In genomic region chr3:89525597-89525996, GRCh38 we compare ENCODE assay signal across 18 cellular contexts.
"Had no signal": no experiment of that assay in that cellular context is flagged by ENCODE, and none has a peak within 500 bp of the region (broad histone marks: within the 10 kb centered on the region; RNA-seq: fewer than 3 reads in every experiment).

No MANE protein-coding gene starts in this region.

- FAIRE-seq: small intestine had no signal

- H3K9me3 ChIP-seq: neutrophil, right atrium auricular region, stomach, thoracic aorta, transverse colon had no signal

- H2AFZ ChIP-seq: hepatocyte had no signal

- H3K27ac ChIP-seq: dorsolateral prefrontal cortex, hepatocyte, neutrophil, right atrium auricular region, stomach, thoracic aorta, transverse colon had no signal

- H3K27me3 ChIP-seq: dorsolateral prefrontal cortex, hepatocyte, neutrophil, right atrium auricular region, stomach, transverse colon had no signal

- DNase-seq: cortex of kidney; dorsolateral prefrontal cortex; effector CD8-positive, alpha-beta T cell; foreskin melanocyte; head of caudate nucleus; left colon; mammary epithelial cell; natural killer cell; small intestine; stimulated activated CD4-positive, alpha-beta T cell treated with anti-CD3 and anti-CD28 coated beads, Interleukin-12 subunit alpha, Interleukin-12 subunit beta, amount 100 ng/mL, for 4 hours; stimulated activated naive CD4-positive, alpha-beta T cell; stomach; substantia nigra; transverse colon had no signal

- H3K36me3 ChIP-seq: neutrophil, right atrium auricular region, stomach, thoracic aorta, transverse colon had no signal

- H3K4me2 ChIP-seq: hepatocyte had no signal

- H3K27ac Mint-ChIP-seq: natural killer cell had no signal

- H3K79me2 ChIP-seq: hepatocyte had no signal

- H3K4me3 ChIP-seq: dorsolateral prefrontal cortex, hepatocyte, right atrium auricular region, stomach, thoracic aorta, transverse colon had no signal

- ATAC-seq: left colon, natural killer cell had no signal

- H3K4me1 ChIP-seq: right atrium auricular region, stomach, transverse colon had no signal

- H3K4me3 Mint-ChIP-seq: natural killer cell had no signal

- H3K36me3 Mint-ChIP-seq: natural killer cell had no signal

- H3K4me1 Mint-ChIP-seq: natural killer cell had no signal
